ENCODE assay signal across 14 cellular contexts in genomic region chr5:176739461-176740051, GRCh38.
A peak's percentile ranks its signal among the peaks of the same experiment; 100 is the strongest.
DNase-seq lines count a peak whose midpoint lies in the region; ATAC-seq, FAIRE-seq and TF ChIP-seq lines count a peak whose summit lies in the region.
"Had no signal": no experiment of that assay in that cellular context is flagged by ENCODE, and none has a peak within 500 bp of the region (broad histone marks: within the 10 kb centered on the region; RNA-seq: fewer than 3 reads in every experiment).

No MANE protein-coding gene starts in this region.

- H3K23me2 ChIP-seq in H9 (ENCODE audit: insufficient read length, low read depth, low read length, poor library complexity, severe bottlenecking) = peaks cover 3% of the 10 kb centered on the region

- no peak overlapping the region for H2BK15ac ChIP-seq in H9 (ENCODE audit: low read depth, low read length)
- peak overlapping the region; percentile 46 for H2BK15ac ChIP-seq in neuronal stem cell (ENCODE audit: low read length)

- WGBS in H9 (ENCODE audit: extremely low coverage, insufficient read length, low lambda C conversion rate) = no CpG with 5 or more reads among the region's 26 CpGs
- WGBS in K562 (ENCODE audit: insufficient coverage, low coverage, missing lambda C conversion rate) = 3% methylated on average over 20 of the region's 26 CpGs
- no CpG with 5 or more reads among the region's 26 CpGs for WGBS in neuronal stem cell (ENCODE audit: extremely low coverage in 2 of 2, insufficient read length in 2 of 2, insufficient replicate concordance in 1 of 2), 2 donors

- no peaks in the 10 kb centered on the region for H3K9me1 ChIP-seq in K562 (ENCODE audit: control insufficient read depth, insufficient read depth, low read length)

- H3K36me3 Mint-ChIP-seq in H9 (ENCODE audit: insufficient read depth in 1 of 3, low read depth in 3 of 3) = no peaks in the 10 kb centered on the region
- H3K36me3 Mint-ChIP-seq in T-helper 17 cell (ENCODE audit: low read depth) = peaks cover 6% of the 10 kb centered on the region

- no peak overlapping the region for H3T11ph ChIP-seq in H9 (ENCODE audit: low read length)

- TF ChIP-seq RAD21 in K562 (CRISPR knock-in tag; conservative IDR thresholded peaks at IDR 0.05 in 1 of 2, IDR thresholded peaks at IDR 0.05 in 1 of 2) = no peak

- H3K9me3 ChIP-seq in H9 (ENCODE audit: control insufficient read depth, low read depth, low read length) (no peaks in the 10 kb centered on the region), K562 (replicated peaks; ENCODE audit: control insufficient read depth, insufficient read depth, low read depth, low read length) (no peaks in the 10 kb centered on the region), neuronal stem cell (replicated peaks in 1 of 2; ENCODE audit: control insufficient read depth in 2 of 2, insufficient read depth in 1 of 2, low read depth in 1 of 2, low read length in 2 of 2) (no peaks in the 10 kb centered on the region), T-helper 17 cell (ENCODE audit: control insufficient read depth, low read length, poor library complexity, severe bottlenecking) (no peaks in the 10 kb centered on the region)

- FAIRE-seq in D721Med (lab: Jason Lieb, UNC) (no peak), K562 (lab: Jason Lieb, UNC) (no peak)

- DNase-seq in D721Med (ENCODE audit: insufficient read length, low spot score) (peak; percentile 3), H9 (peak; percentile 44), K562 (ENCODE audit: extremely low read depth in 1 of 4, low spot score in 3 of 4) (no peak), neuronal stem cell (ENCODE audit: low spot score) (no peak), T-helper 17 cell (no peak)
- DNase-seq: activated CD4-positive, alpha-beta T cell treated with anti-CD3 and anti-CD28 coated beads, Interleukin-2, amount 50 U/mL, for 4 hours; activated naive CD4-positive, alpha-beta T cell treated with Interleukin-2 at 50 U/mL for 16 hours; NCI-H1694; PC-9; right cardiac atrium had no signal

- H3K4me1 Mint-ChIP-seq in H9 (peaks cover 54 to 61% of the 10 kb centered on the region in 2 experiments), T-helper 17 cell (peaks cover 13% of the 10 kb centered on the region)

- peak overlapping the region in 1 of 2 experiments; percentile 39; a peak in 2 of 5 replicates for H3K4me3 Mint-ChIP-seq in H9
- no peak overlapping the region for H3K4me3 Mint-ChIP-seq in T-helper 17 cell
- H3K4me3 Mint-ChIP-seq: T-helper 1 cell treated with Interleukin-12 subunit alpha and Interleukin-12 subunit beta and Interleukin-4 antibody, amounts not matched to agents 30 μg/mL and 1 μg/mL, for 36 hours had no signal

- POLR2A ChIA-PET in K562 (lab: Yijun Ruan, JAX) = interaction anchor here (0.7 to 1.2 kb wide), 3 partner anchors 8 to 66 kb away, joined by 3 to 4 read pairs (median 3); no protein-coding TSS in a partner anchor

- no peak overlapping the region for H4K5ac ChIP-seq in H9 (ENCODE audit: insufficient read length, low read depth, low read length)

- in situ Hi-C loops in K562 (cut with MboI) = loop anchor here (10.0 kb wide), 1 partner anchor 935 kb away; no protein-coding TSS in a partner anchor

- H3K4me1 ChIP-seq in H9 (ENCODE audit: insufficient read depth, low read length) = peaks cover 4% of the 10 kb centered on the region; the same call in 1 of the 2 replicates
- H3K4me1 ChIP-seq in K562 (replicated peaks in 1 of 2; ENCODE audit: control insufficient read depth in 2 of 2, insufficient read depth in 2 of 2, low read length in 2 of 2) = peaks cover 0 to 18% of the 10 kb centered on the region in 2 experiments; a peak in 2 of 5 replicates
- peaks cover 17 to 30% of the 10 kb centered on the region in 2 donors for H3K4me1 ChIP-seq in neuronal stem cell (ENCODE audit: control insufficient read depth in 2 of 2, insufficient read depth in 1 of 2, low read depth in 1 of 2, low read length in 2 of 2)

- peaks cover 57% of the 10 kb centered on the region for H3K27me3 Mint-ChIP-seq in H9 (ENCODE audit: low read depth)
- H3K27me3 Mint-ChIP-seq in T-helper 17 cell = peaks cover 79% of the 10 kb centered on the region

- H3K27ac ChIP-seq in H9 (ENCODE audit: insufficient read length, low read depth, low read length) (no peak overlapping the region), K562 (ENCODE audit: extremely low read depth, low read depth, low read length) (no peak overlapping the region), neuronal stem cell (replicated peaks; ENCODE audit: low read length) (no peak overlapping the region)
- H3K27ac ChIP-seq: cardiac muscle cell, PC-9 had no signal

- H3K79me2 ChIP-seq in H9 (ENCODE audit: insufficient read depth, low read length) = no peaks in the 10 kb centered on the region
- no peaks in the 10 kb centered on the region for H3K79me2 ChIP-seq in K562 (ENCODE audit: control insufficient read depth, insufficient read depth, low read length)

- H3K14ac ChIP-seq in H9 (ENCODE audit: insufficient read depth, low read length) (no peak overlapping the region), neuronal stem cell (ENCODE audit: low read length) (no peak overlapping the region)

- H2BK5ac ChIP-seq in H9 (ENCODE audit: insufficient read length, low read length) (no peak overlapping the region), neuronal stem cell (ENCODE audit: low read length) (no peak overlapping the region)

- H2BK120ac ChIP-seq in H9 (ENCODE audit: low read depth, low read length, poor library complexity, severe bottlenecking) = no peak overlapping the region
- H2BK120ac ChIP-seq in neuronal stem cell (ENCODE audit: low read depth, low read length) = peak overlapping the region; percentile 25

- no peak overlapping the region; a peak in 2 of 7 replicates for H3K27ac Mint-ChIP-seq in H9
- H3K27ac Mint-ChIP-seq in T-helper 17 cell = no peak overlapping the region
- H3K27ac Mint-ChIP-seq: T-helper 1 cell treated with Interleukin-12 subunit alpha and Interleukin-12 subunit beta and Interleukin-4 antibody, amounts not matched to agents 30 μg/mL and 1 μg/mL, for 36 hours had no signal

- H3K79me1 ChIP-seq in H9 (ENCODE audit: insufficient read depth, low read depth, low read length, poor library complexity, severe bottlenecking) (no peaks in the 10 kb centered on the region), neuronal stem cell (ENCODE audit: low read depth, low read length) (no peaks in the 10 kb centered on the region)

- H3K23ac ChIP-seq in H9 (ENCODE audit: insufficient read length, low read depth, low read length) (no peak overlapping the region), neuronal stem cell (ENCODE audit: low read depth, low read length, poor library complexity) (no peak overlapping the region)

- H2AK5ac ChIP-seq in H9 (ENCODE audit: insufficient read length, low read length) (no peak overlapping the region), neuronal stem cell (ENCODE audit: low read depth, low read length) (no peak overlapping the region)

- H2BK20ac ChIP-seq in H9 (ENCODE audit: low read depth, low read length, poor library complexity, severe bottlenecking) = no peak overlapping the region

- H4K20me1 ChIP-seq in H9 (ENCODE audit: control insufficient read depth, insufficient read depth, insufficient read length) (no peaks in the 10 kb centered on the region), K562 (replicated peaks; ENCODE audit: control insufficient read depth, insufficient read depth, low read length) (peaks cover 15% of the 10 kb centered on the region)

- no peak overlapping the region for H4K8ac ChIP-seq in H9 (replicated peaks; ENCODE audit: insufficient read length, low read depth, low read length)
- H4K8ac ChIP-seq in neuronal stem cell (ENCODE audit: low read depth, low read length) = no peak overlapping the region

- H2BK12ac ChIP-seq in H9 (ENCODE audit: insufficient read length, low read depth, low read length) = no peak overlapping the region
- no peak overlapping the region for H2BK12ac ChIP-seq in neuronal stem cell (ENCODE audit: low read length)

- H3K4ac ChIP-seq in H9 (ENCODE audit: low read depth, low read length) (no peak overlapping the region), neuronal stem cell (ENCODE audit: low read length) (no peak overlapping the region)

- CTCF ChIA-PET in K562 (lab: Yijun Ruan, JAX; ENCODE audit: low intra/inter-chr PET ratio) = no interaction called here

- H3K9ac ChIP-seq in H9 (ENCODE audit: extremely low read depth, insufficient read length, low read length) = no peak overlapping the region
- no peak overlapping the region; a peak in 1 of 4 replicates for H3K9ac ChIP-seq in K562 (ENCODE audit: insufficient read depth in 1 of 2, low read depth in 2 of 2, low read length in 2 of 2)
- H3K9ac ChIP-seq in neuronal stem cell (ENCODE audit: low read depth, low read length, poor library complexity) = no peak overlapping the region

- H4K91ac ChIP-seq in H9 (ENCODE audit: insufficient read length, low read depth, low read length) (no peak overlapping the region), neuronal stem cell (ENCODE audit: low read depth, low read length, poor library complexity) (no peak overlapping the region)

- H3K36me3 ChIP-seq in K562 (ENCODE audit: control insufficient read depth, insufficient read depth, low read length) = no peaks in the 10 kb centered on the region
- no peaks in the 10 kb centered on the region for H3K36me3 ChIP-seq in neuronal stem cell (replicated peaks in 1 of 2; ENCODE audit: control insufficient read depth in 2 of 2, insufficient read depth in 2 of 2, low read length in 2 of 2)
- H3K36me3 ChIP-seq: cardiac muscle cell had no signal

- no peaks in the 10 kb centered on the region; a peak in 1 of 5 replicates for H3K9me3 Mint-ChIP-seq in H9
- H3K9me3 Mint-ChIP-seq: T-helper 1 cell treated with Interleukin-12 subunit alpha and Interleukin-12 subunit beta and Interleukin-4 antibody, amounts not matched to agents 30 μg/mL and 1 μg/mL, for 36 hours had no signal

- no peak for TF ChIP-seq POLR2A in K562 (conservative IDR thresholded peaks at IDR 0.05)

- no peak; the same call in 2 of the 3 replicates for ATAC-seq in K562
- no peak for ATAC-seq in GM19324 (IDR thresholded peaks at IDR 0.05; ENCODE audit: low FRiP score, unreplicated experiment)
- ATAC-seq in T-helper 17 cell = no peak
- no peak for ATAC-seq in HG02840 (IDR thresholded peaks at IDR 0.05; ENCODE audit: low FRiP score, unreplicated experiment)
- ATAC-seq: right cardiac atrium had no signal

- TF ChIP-seq EP300 in K562 (IDR thresholded peaks at IDR 0.05; ENCODE audit: low read length) = no peak

- H3K27me3 ChIP-seq in H9 (ENCODE audit: insufficient read depth, low read length) (no peaks in the 10 kb centered on the region; the same call in 1 of the 2 replicates), K562 (ENCODE audit: control insufficient read depth in 2 of 2, insufficient read depth in 2 of 2, low read length in 2 of 2) (peaks cover 69 to 96% of the 10 kb centered on the region in 2 experiments), neuronal stem cell (ENCODE audit: control insufficient read depth in 3 of 3, insufficient read depth in 3 of 3, low read depth in 1 of 3, low read length in 3 of 3) (peaks cover 0 to 73% (median 0%) of the 10 kb centered on the region in 3 experiments)

- H3K4me3 ChIP-seq in K562 (no peak overlapping the region), neuronal stem cell (ENCODE audit: low read length in 2 of 2) (no peak overlapping the region)
- H3K4me3 ChIP-seq: cardiac muscle cell, PC-9 had no signal

- H2AFZ ChIP-seq in H9 (ENCODE audit: low read length) (no peak overlapping the region), K562 (ENCODE audit: low read depth, low read length) (peak overlapping the region; percentile 14; the same call in 1 of the 2 replicates), neuronal stem cell (ENCODE audit: low read length) (peak overlapping the region; percentile 76)
- H2AFZ ChIP-seq: PC-9 had no signal

- BruUV-seq in K562 (replicated peaks; lab: Mats Ljungman, UMichigan) = no TSS peak

- TF ChIP-seq CTCF in D721Med (IDR thresholded peaks at IDR 0.05; ENCODE audit: insufficient read depth, missing control alignments) = no peak
- TF ChIP-seq CTCF in H9 (conservative IDR thresholded peaks at IDR 0.05) = no peak
- TF ChIP-seq CTCF in K562 (IDR thresholded peaks at IDR 0.05 in 2 of 3, conservative IDR thresholded peaks at IDR 0.05 in 1 of 3; ENCODE audit: insufficient read depth in 2 of 3, low read depth in 1 of 3, low read length in 3 of 3) = no peak

- intact Hi-C loops in K562 (cut with micrococcal nuclease) = no loop called here

- H3K18ac ChIP-seq in H9 (ENCODE audit: insufficient read length, low read depth, low read length) (peak overlapping the region; percentile 35), neuronal stem cell (ENCODE audit: low read length) (peak overlapping the region; percentile 77)

- H3K4me2 ChIP-seq in H9 (ENCODE audit: insufficient read depth, insufficient read length, low read length) (no peak overlapping the region), K562 (ENCODE audit: insufficient read depth, low read length) (no peak overlapping the region), neuronal stem cell (ENCODE audit: insufficient read depth, low read length, poor library complexity, severe bottlenecking) (no peak overlapping the region)
- H3K4me2 ChIP-seq: PC-9 had no signal

- no peak overlapping the region for H3K56ac ChIP-seq in H9 (ENCODE audit: insufficient read length, low read depth, low read length)

Comparison
In these comparisons a context has a peak if more than half of its experiments do, and no peak if none do; other contexts are left out.
1. DNase-seq: peak in D721Med (single experiment) and H9 (single experiment); none in K562 (0 of 4), neuronal stem cell (single experiment) and T-helper 17 cell (0 of 3).